In the genomic region with DNA sequence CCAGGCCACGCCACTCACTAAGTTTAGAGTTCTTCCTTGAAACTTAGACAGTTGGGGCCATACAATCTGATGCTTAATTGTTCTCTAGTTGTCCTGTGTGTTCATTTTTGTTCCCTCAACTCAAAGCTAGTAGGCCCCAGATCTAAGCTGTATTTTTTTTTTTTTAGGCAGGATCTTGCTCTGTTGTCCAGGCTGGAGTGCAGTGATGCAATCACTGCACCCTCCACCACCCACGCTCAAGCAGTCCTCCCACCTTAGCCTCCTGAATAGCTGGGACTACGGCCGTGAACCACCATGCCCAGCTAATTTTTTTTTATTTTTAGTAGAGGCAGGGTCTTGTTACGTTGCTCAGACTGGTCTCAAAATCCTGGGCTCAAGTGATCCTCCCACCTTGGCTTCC, we compare ENCODE assay signal across 1 cellular context.
TF ChIP-seq lines count a peak whose summit lies in the region.

No MANE protein-coding gene starts in this region.

TF ChIP-seq in HCT116, 20 proteins besides CTCF, POLR2A, EP300 and RAD21 (continued from another document):
- TF ChIP-seq, protein P1, sequence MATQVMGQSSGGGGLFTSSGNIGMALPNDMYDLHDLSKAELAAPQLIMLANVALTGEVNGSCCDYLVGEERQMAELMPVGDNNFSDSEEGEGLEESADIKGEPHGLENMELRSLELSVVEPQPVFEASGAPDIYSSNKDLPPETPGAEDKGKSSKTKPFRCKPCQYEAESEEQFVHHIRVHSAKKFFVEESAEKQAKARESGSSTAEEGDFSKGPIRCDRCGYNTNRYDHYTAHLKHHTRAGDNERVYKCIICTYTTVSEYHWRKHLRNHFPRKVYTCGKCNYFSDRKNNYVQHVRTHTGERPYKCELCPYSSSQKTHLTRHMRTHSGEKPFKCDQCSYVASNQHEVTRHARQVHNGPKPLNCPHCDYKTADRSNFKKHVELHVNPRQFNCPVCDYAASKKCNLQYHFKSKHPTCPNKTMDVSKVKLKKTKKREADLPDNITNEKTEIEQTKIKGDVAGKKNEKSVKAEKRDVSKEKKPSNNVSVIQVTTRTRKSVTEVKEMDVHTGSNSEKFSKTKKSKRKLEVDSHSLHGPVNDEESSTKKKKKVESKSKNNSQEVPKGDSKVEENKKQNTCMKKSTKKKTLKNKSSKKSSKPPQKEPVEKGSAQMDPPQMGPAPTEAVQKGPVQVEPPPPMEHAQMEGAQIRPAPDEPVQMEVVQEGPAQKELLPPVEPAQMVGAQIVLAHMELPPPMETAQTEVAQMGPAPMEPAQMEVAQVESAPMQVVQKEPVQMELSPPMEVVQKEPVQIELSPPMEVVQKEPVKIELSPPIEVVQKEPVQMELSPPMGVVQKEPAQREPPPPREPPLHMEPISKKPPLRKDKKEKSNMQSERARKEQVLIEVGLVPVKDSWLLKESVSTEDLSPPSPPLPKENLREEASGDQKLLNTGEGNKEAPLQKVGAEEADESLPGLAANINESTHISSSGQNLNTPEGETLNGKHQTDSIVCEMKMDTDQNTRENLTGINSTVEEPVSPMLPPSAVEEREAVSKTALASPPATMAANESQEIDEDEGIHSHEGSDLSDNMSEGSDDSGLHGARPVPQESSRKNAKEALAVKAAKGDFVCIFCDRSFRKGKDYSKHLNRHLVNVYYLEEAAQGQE (IDR thresholded peaks at IDR 0.05; ENCODE audit: low read depth), result no peak
- TF ChIP-seq EZH2 (IDR thresholded peaks at IDR 0.05) (no peak), CEBPB (IDR thresholded peaks at IDR 0.05; ENCODE audit: low read depth) (no peak), SIN3A (IDR thresholded peaks at IDR 0.05; ENCODE audit: low read depth) (no peak), SP1 (IDR thresholded peaks at IDR 0.05; ENCODE audit: low read depth) (no peak)
